17 cellular contexts compared by ENCODE assay signal in the genomic region with DNA sequence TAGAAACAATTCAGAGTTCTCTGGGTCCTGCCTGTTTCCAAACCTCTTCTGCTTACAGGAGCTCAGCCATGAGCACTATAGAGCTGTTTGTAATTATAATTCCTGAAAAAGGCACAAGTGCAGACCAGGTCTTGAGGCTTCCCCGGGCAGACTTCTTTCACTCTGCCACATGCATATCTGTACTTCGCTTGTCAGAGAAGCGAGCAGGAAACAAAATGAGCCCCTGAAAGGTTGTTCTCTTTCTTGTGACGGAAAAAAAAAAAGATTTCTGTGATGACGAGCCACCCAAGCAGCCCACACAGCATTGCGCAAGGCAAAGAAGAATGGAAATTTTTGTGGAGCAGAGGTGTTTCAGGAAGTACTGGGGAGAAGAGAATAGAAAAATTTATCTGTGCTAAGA.
DNase-seq lines count a peak whose midpoint lies in the region; ATAC-seq and TF ChIP-seq lines count a peak whose summit lies in the region.
"Had no signal": no experiment of that assay in that cellular context is flagged by ENCODE, and none has a peak within 500 bp of the region (broad histone marks: within the 10 kb centered on the region; RNA-seq: fewer than 3 reads in every experiment).

No MANE protein-coding gene starts in this region.

- H3K36me3 Mint-ChIP-seq in stimulated activated memory B cell treated with anti-CD40 and anti-IgM and Interleukin-4, amounts not matched to agents 10 μg/mL and 1 μg/mL and 100 μg/mL, for 72 hours: no peaks in the 10 kb centered on the region
- H3K36me3 Mint-ChIP-seq: activated naive CD8-positive, alpha-beta T cell treated with anti-CD3 and anti-CD28 coated beads for 36 hours; neural progenitor cell had no signal

- in situ Hi-C loops in KBM-7 (cut with MboI; ENCODE audit: low pct_unique_long_range_greater_than_20kb, low sequenced_read_pairs): no loop called here

- peak; percentile 21 for DNase-seq in KBM-7
- DNase-seq in fibroblast of pulmonary artery (ENCODE audit: low read depth): peak; percentile 18
- no peak for DNase-seq in HEK293T (ENCODE audit: extremely low spot score)
- DNase-seq in CD1c-positive myeloid dendritic cell (ENCODE audit: extremely low spot score): no peak
- DNase-seq in DMS53 (lab: John Stamatoyannopoulos, UW): no peak
- DNase-seq: activated CD4-positive, alpha-beta T cell treated with anti-CD3 and anti-CD28 coated beads for 1 hour; activated naive CD8-positive, alpha-beta T cell treated with anti-CD3 and anti-CD28 coated beads for 36 hours; C1 segment of cervical spinal cord; central memory CD4-positive, alpha-beta T cell; DMS79 treated with DMSO at 0.1 percent for 48 hours; foreskin melanocyte; GOT3; SIG-M5 had no signal

- no peak overlapping the region for H3K4me3 Mint-ChIP-seq in stimulated activated memory B cell treated with anti-CD40 and anti-IgM and Interleukin-4, amounts not matched to agents 10 μg/mL and 1 μg/mL and 100 μg/mL, for 72 hours
- H3K4me3 Mint-ChIP-seq: activated naive CD8-positive, alpha-beta T cell treated with anti-CD3 and anti-CD28 coated beads for 36 hours; neural progenitor cell; stimulated activated naive CD8-positive, alpha-beta T cell treated with anti-CD3 and anti-CD28 coated beads, Interleukin-15, Interleukin-2, amounts not matched to agents 100 ng/mL and 50 ng/mL, for 24 hours had no signal

- POLR2A ChIA-PET in HEK293T (lab: Yijun Ruan, JAX): no interaction called here

- no peak overlapping the region for H3K4me3 ChIP-seq in fibroblast of pulmonary artery (replicated peaks; ENCODE audit: low read depth, low read length)
- H3K4me3 ChIP-seq: neural progenitor cell had no signal

- TF ChIP-seq CTCF in fibroblast of pulmonary artery (IDR thresholded peaks at IDR 0.05; ENCODE audit: low read length, missing control alignments): no peak

- peaks cover 6% of the 10 kb centered on the region for H3K4me1 Mint-ChIP-seq in stimulated activated memory B cell treated with anti-CD40 and anti-IgM and Interleukin-4, amounts not matched to agents 10 μg/mL and 1 μg/mL and 100 μg/mL, for 72 hours

- no peaks in the 10 kb centered on the region for H3K27me3 Mint-ChIP-seq in stimulated activated memory B cell treated with anti-CD40 and anti-IgM and Interleukin-4, amounts not matched to agents 10 μg/mL and 1 μg/mL and 100 μg/mL, for 72 hours
- H3K27me3 Mint-ChIP-seq: stimulated activated naive CD8-positive, alpha-beta T cell treated with anti-CD3 and anti-CD28 coated beads, Interleukin-15, Interleukin-2, amounts not matched to agents 100 ng/mL and 50 ng/mL, for 24 hours had no signal

- H3K9me3 Mint-ChIP-seq in stimulated activated memory B cell treated with anti-CD40 and anti-IgM and Interleukin-4, amounts not matched to agents 10 μg/mL and 1 μg/mL and 100 μg/mL, for 72 hours: no peaks in the 10 kb centered on the region
- H3K9me3 Mint-ChIP-seq: activated naive CD8-positive, alpha-beta T cell treated with anti-CD3 and anti-CD28 coated beads for 36 hours; neural progenitor cell; stimulated activated naive CD8-positive, alpha-beta T cell treated with anti-CD3 and anti-CD28 coated beads, Interleukin-15, Interleukin-2, amounts not matched to agents 100 ng/mL and 50 ng/mL, for 24 hours had no signal

- CTCF ChIA-PET in HEK293T (lab: Yijun Ruan, JAX): no interaction called here

- no peak overlapping the region for H3K27ac Mint-ChIP-seq in stimulated activated memory B cell treated with anti-CD40 and anti-IgM and Interleukin-4, amounts not matched to agents 10 μg/mL and 1 μg/mL and 100 μg/mL, for 72 hours
- H3K27ac Mint-ChIP-seq: activated naive CD8-positive, alpha-beta T cell treated with anti-CD3 and anti-CD28 coated beads for 36 hours; neural progenitor cell; stimulated activated naive CD8-positive, alpha-beta T cell treated with anti-CD3 and anti-CD28 coated beads, Interleukin-15, Interleukin-2, amounts not matched to agents 100 ng/mL and 50 ng/mL, for 24 hours had no signal

- ATAC-seq in GM19395 (IDR thresholded peaks at IDR 0.05; ENCODE audit: unreplicated experiment): peak; percentile 36
- ATAC-seq in stimulated activated memory B cell treated with anti-CD40 and anti-IgM and Interleukin-4, amounts not matched to agents 10 μg/mL and 1 μg/mL and 100 μg/mL, for 72 hours: peak; percentile 49

TF ChIP-seq in HEK293T, 16 proteins besides CTCF, POLR2A, EP300 and RAD21:
- no peak for TF ChIP-seq BHLHE40 (IDR thresholded peaks at IDR 0.05; ENCODE audit: borderline replicate concordance)
- no peak for TF ChIP-seq PKNOX1 (IDR thresholded peaks at IDR 0.05)
- TF ChIP-seq LEF1 (IDR thresholded peaks at IDR 0.05; ENCODE audit: borderline replicate concordance): no peak
- no peak for TF ChIP-seq ARNT (IDR thresholded peaks at IDR 0.05)
- TF ChIP-seq SUZ12 (IDR thresholded peaks at IDR 0.05): no peak
- no peak for TF ChIP-seq HDGF (IDR thresholded peaks at IDR 0.05; ENCODE audit: borderline replicate concordance)
- no peak for TF ChIP-seq ELF4 (IDR thresholded peaks at IDR 0.05)
- no peak for TF ChIP-seq FOXK2 (IDR thresholded peaks at IDR 0.05)
- no peak for TF ChIP-seq FOXM1 (IDR thresholded peaks at IDR 0.05; ENCODE audit: borderline replicate concordance)
- TF ChIP-seq FOXA1 (IDR thresholded peaks at IDR 0.05): no peak
- no peak for TF ChIP-seq ZNF384 (IDR thresholded peaks at IDR 0.05)
- TF ChIP-seq L3MBTL2 (conservative IDR thresholded peaks at IDR 0.05): no peak
- no peak for TF ChIP-seq CTBP1 (IDR thresholded peaks at IDR 0.05; ENCODE audit: borderline replicate concordance)
- TF ChIP-seq NFRKB (IDR thresholded peaks at IDR 0.05): no peak
- no peak for TF ChIP-seq SP1 (IDR thresholded peaks at IDR 0.05)

Comparison
In these comparisons a context has a peak if more than half of its experiments do, and no peak if none do; other contexts are left out.
1. DNase-seq: peak in KBM-7 (single experiment) and fibroblast of pulmonary artery (single experiment); none in HEK293T (single experiment), CD1c-positive myeloid dendritic cell (single experiment) and DMS53 (single experiment).